6 cellular contexts compared by ENCODE assay signal in genomic region chr16:88188171-88188895, GRCh38.
DNase-seq lines count a peak whose midpoint lies in the region; ATAC-seq and TF ChIP-seq lines count a peak whose summit lies in the region.
"Not testable (repeated sequence)": the region's sequence is repeated elsewhere in the genome, so short reads cannot be mapped to it uniquely, and the experiment has no call there.

No MANE protein-coding gene starts in this region.

- not testable (repeated sequence) for H3K9me3 Mint-ChIP-seq in osteocyte (ENCODE audit: unreplicated experiment)

- H3K4me3 ChIP-seq in colonic mucosa, right atrium auricular region, spleen, upper lobe of right lung: not testable (repeated sequence)

- H3K36me3 Mint-ChIP-seq in osteocyte (ENCODE audit: unreplicated experiment) = not testable (repeated sequence)

- not testable (repeated sequence) for ATAC-seq in upper lobe of right lung

- not testable (repeated sequence) for TF ChIP-seq POLR2A in spleen (IDR thresholded peaks at IDR 0.05)

- not testable (repeated sequence) for H3K36me3 ChIP-seq in colonic mucosa, right atrium auricular region, spleen, upper lobe of right lung

- not testable (repeated sequence) for H3K27ac ChIP-seq in colonic mucosa, right atrium auricular region, spleen, upper lobe of right lung

- DNase-seq in activated CD8-positive, alpha-beta memory T cell treated with anti-CD3 and anti-CD28 coated beads, Interleukin-2, amount 50 U/mL, for 48 hours = peak; percentile 43
- DNase-seq in colonic mucosa = peak; percentile 6
- DNase-seq in right atrium auricular region (ENCODE audit: low spot score) = peak; percentile 55
- DNase-seq in osteocyte (ENCODE audit: extremely low spot score, unreplicated experiment) = peak; percentile 73
- DNase-seq in spleen = peak; percentile 29
- peak; percentile 43 for DNase-seq in upper lobe of right lung

- not testable (repeated sequence) for H3K4me1 ChIP-seq in colonic mucosa, right atrium auricular region, spleen, upper lobe of right lung

- H3K27me3 ChIP-seq in colonic mucosa; right atrium auricular region; spleen (replicated peaks in 1 of 7); upper lobe of right lung: not testable (repeated sequence)

- H3K4me3 Mint-ChIP-seq in osteocyte (ENCODE audit: unreplicated experiment) = not testable (repeated sequence)

- 84 to 100% (median 90%) methylated on average over 1 to 13 of the region's 13 CpGs for WGBS in spleen, 5 donors

- not testable (repeated sequence) for H3K9ac ChIP-seq in colonic mucosa (ENCODE audit: low read depth in 2 of 2, low read length in 2 of 2)

- not testable (repeated sequence) for H3K27me3 Mint-ChIP-seq in osteocyte (ENCODE audit: unreplicated experiment)

- not testable (repeated sequence) for H3K9me3 ChIP-seq in colonic mucosa, right atrium auricular region, upper lobe of right lung
- H3K9me3 ChIP-seq in spleen = peaks cover 0 to 12% (median 2%) of the 10 kb centered on the region in 8 donors

- not testable (repeated sequence) for TF ChIP-seq CTCF in colonic mucosa (IDR thresholded peaks at IDR 0.05); right atrium auricular region (IDR thresholded peaks at IDR 0.05); osteocyte (IDR thresholded peaks at IDR 0.05); spleen (IDR thresholded peaks at IDR 0.05 in 8 of 11, conservative IDR thresholded peaks at IDR 0.05 in 3 of 11); upper lobe of right lung (IDR thresholded peaks at IDR 0.05)

- H3K27ac Mint-ChIP-seq in osteocyte (ENCODE audit: unreplicated experiment) = peak overlapping the region; percentile 87

- H3K4me1 Mint-ChIP-seq in osteocyte (ENCODE audit: unreplicated experiment) = peaks cover 31% of the 10 kb centered on the region

- intact Hi-C loops in colonic mucosa (cut with DNase I); spleen (cut with DNase I; ENCODE audit: low total_unique reads); upper lobe of right lung (cut with DNase I): not testable (repeated sequence)

Comparison
In these comparisons a context has a peak if more than half of its experiments do, and no peak if none do; other contexts are left out.
1. DNase-seq: peak in every context shown above with its lines; median percentile 73 in osteocyte; 55 in right atrium auricular region; 43 in activated CD8-positive, alpha-beta memory T cell treated with anti-CD3 and anti-CD28 coated beads, Interleukin-2, amount 50 U/mL, for 48 hours; 43 in upper lobe of right lung; 29 in spleen; 6 in colonic mucosa.